ENCODE assay signal across 10 cellular contexts in the genomic region with DNA sequence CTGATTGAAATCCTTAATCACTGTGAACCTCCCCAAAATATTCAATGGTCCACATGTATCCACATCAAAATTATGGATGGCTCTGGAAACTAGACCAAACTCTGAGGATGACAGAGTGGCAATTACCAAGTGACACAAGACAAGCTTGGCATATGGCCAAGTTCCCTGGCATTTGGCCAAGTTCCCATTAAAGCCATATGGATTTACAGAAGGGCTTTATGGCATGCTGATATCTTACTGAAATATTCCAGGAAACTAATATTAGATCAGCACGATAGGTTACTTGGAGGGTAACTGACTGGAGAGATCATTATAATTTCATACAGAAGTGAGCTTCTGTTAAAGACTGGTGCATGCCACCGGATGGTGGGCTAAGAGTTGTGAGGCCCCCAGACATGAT. TPM values are rescaled to one million over a fixed set of nuclear protein-coding genes. Genes with fewer than 3 reads are reported as not detected.
DNase-seq lines count a peak whose midpoint lies in the region; ATAC-seq and TF ChIP-seq lines count a peak whose summit lies in the region.
"Had no signal": no experiment of that assay in that cellular context is flagged by ENCODE, and none has a peak within 500 bp of the region (broad histone marks: within the 10 kb centered on the region; RNA-seq: fewer than 3 reads in every experiment).

No MANE protein-coding gene starts in this region.

- intact Hi-C loops in left ventricle myocardium superior (cut with micrococcal nuclease) (no loop called here), spleen (cut with DNase I; ENCODE audit: low total_unique reads) (no loop called here)

- TF ChIP-seq POLR2A in spleen (IDR thresholded peaks at IDR 0.05): no peak

- H3K9me3 ChIP-seq in spleen: no peaks in the 10 kb centered on the region

- no peak for ATAC-seq in left ventricle myocardium superior

- TF ChIP-seq CTCF in spleen (IDR thresholded peaks at IDR 0.05 in 8 of 11, conservative IDR thresholded peaks at IDR 0.05 in 3 of 11): no peak

- H3K27ac ChIP-seq in spleen: no peak overlapping the region
- H3K27ac ChIP-seq: RWPE1 had no signal

- DNase-seq in G401 (ENCODE audit: low spot score): peak; percentile 72
- peak; percentile 55 for DNase-seq in NCI-H2029 (lab: John Stamatoyannopoulos, UW)
- DNase-seq in RPMI7951 (ENCODE audit: low read depth): peak; percentile 10
- peak; percentile 48 for DNase-seq in left ventricle myocardium superior
- DNase-seq in spleen: no peak
- DNase-seq in HCEC 1CT: no peak
- DNase-seq in activated gamma-delta T cell (lab: John Stamatoyannopoulos, UW): no peak
- DNase-seq in germinal center (ENCODE audit: low spot score): no peak
- DNase-seq: activated CD4-positive, alpha-beta T cell treated with anti-CD3 and anti-CD28 coated beads, Interleukin-2, amount 50 U/mL, for 1 hour had no signal

- WGBS in spleen, 5 donors: 69 to 88% (median 77%) methylated on average over 2 of the region's 2 CpGs

- peaks cover 0 to 15% (median 0%) of the 10 kb centered on the region in 6 donors for H3K4me1 ChIP-seq in spleen

- in situ Hi-C loops in G401 (cut with HindIII; ENCODE audit: low sequenced_read_pairs): no loop called here

- H3K27me3 ChIP-seq in spleen (replicated peaks in 1 of 7): no peaks in the 10 kb centered on the region

- no peaks in the 10 kb centered on the region for H3K36me3 ChIP-seq in spleen

- no peak overlapping the region for H3K4me3 ChIP-seq in spleen

RNA-seq across cellular contexts. Expression of a gene that starts 21.9 kb away (rescaled TPM):
- 12.5 and 23.5 TPM in 2 replicates for total RNA-seq in G401 (2014; rRNA removed; shearing (Covaris generic))
- 13.7 and 15.1 TPM in 2 replicates for total RNA-seq in RPMI7951 (2014; rRNA removed; shearing (Covaris generic))
- total RNA-seq in left ventricle myocardium superior: 71.7 TPM
- 10 to 100 TPM; 10.3 to 22.3 (median 13.2) TPM for total RNA-seq in spleen
- polyA plus RNA-seq in spleen: 1 to 10 TPM; 2.5 to 4.4 (median 2.8) TPM

Comparison
In these comparisons a context has a peak if more than half of its experiments do, and no peak if none do; other contexts are left out.
1. DNase-seq: peak in G401 (single experiment), NCI-H2029 (single experiment), RPMI7951 (single experiment) and left ventricle myocardium superior (single experiment); none in spleen (single experiment), HCEC 1CT (single experiment), activated gamma-delta T cell (single experiment) and germinal center (single experiment).